13 cellular contexts compared by ENCODE assay signal in the genomic region with DNA sequence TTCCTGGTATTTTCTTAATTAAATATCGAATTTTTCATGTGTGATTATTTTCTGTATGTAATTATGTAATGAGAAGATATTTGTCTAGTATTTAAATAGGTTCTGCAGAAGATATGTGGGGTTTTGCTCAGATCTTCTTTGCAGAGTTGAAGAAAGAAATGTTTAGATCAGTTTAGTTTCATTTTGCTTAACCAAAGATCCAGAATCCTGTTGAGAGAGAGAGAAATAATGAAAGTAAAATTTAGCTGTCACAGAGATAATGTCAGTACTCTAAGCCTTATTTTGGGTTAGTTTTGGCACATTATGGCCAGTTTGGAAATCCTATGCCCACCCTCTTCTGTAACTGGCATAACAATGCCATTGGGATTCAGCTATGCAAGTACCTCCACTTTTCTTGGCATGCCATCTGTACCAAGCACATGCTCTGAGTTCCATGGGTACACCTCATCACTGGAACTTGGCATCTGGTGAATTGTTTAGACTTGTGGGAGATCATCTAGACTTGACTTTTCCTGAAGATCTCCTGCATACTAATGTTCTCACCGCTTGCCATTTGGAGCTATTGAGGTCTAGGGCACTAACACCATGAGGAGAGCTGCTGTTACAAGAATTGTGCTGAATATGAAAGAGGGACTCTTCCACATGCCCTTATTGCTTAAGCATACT. TPM values are rescaled to one million over a fixed set of nuclear protein-coding genes. Genes with fewer than 3 reads are reported as not detected.
DNase-seq lines count a peak whose midpoint lies in the region; ATAC-seq and TF ChIP-seq lines count a peak whose summit lies in the region.
"Had no signal": no experiment of that assay in that cellular context is flagged by ENCODE, and none has a peak within 500 bp of the region (broad histone marks: within the 10 kb centered on the region; RNA-seq: fewer than 3 reads in every experiment).

No MANE protein-coding gene starts in this region.

- H3K9ac ChIP-seq in mammary epithelial cell (ENCODE audit: insufficient read depth, low read length) = no peak overlapping the region

- peak overlapping the region; percentile 12 for H3K4me2 ChIP-seq in mammary epithelial cell (ENCODE audit: insufficient read depth, low read depth, low read length)

- intact Hi-C loops in mammary epithelial cell (cut with micrococcal nuclease) = no loop called here

- peaks cover 68% of the 10 kb centered on the region for H3K36me3 Mint-ChIP-seq in T-helper 1 cell treated with Interleukin-12 subunit alpha and Interleukin-12 subunit beta and Interleukin-4 antibody, amounts not matched to agents 30 μg/mL and 1 μg/mL, for 36 hours (ENCODE audit: low read depth)

- dilution Hi-C loops in mammary epithelial cell (cut with HindIII; ENCODE audit: low sequenced_read_pairs) = no loop called here

- H3K27me3 ChIP-seq in mammary epithelial cell (ENCODE audit: insufficient read depth, low read length) (no peaks in the 10 kb centered on the region), neutrophil (no peaks in the 10 kb centered on the region), HAP-1 (ENCODE audit: low read depth) (no peaks in the 10 kb centered on the region)
- H3K27me3 ChIP-seq: SJCRH30, stomach had no signal

- no peak for ATAC-seq in GM19328 (IDR thresholded peaks at IDR 0.05; ENCODE audit: unreplicated experiment)

- no TSS peak for BruUV-seq in mammary epithelial cell (replicated peaks; lab: Mats Ljungman, UMichigan)

- H3K4me1 Mint-ChIP-seq in T-helper 1 cell treated with Interleukin-12 subunit alpha and Interleukin-12 subunit beta and Interleukin-4 antibody, amounts not matched to agents 30 μg/mL and 1 μg/mL, for 36 hours (ENCODE audit: low read depth) = peaks cover 32% of the 10 kb centered on the region

- H3K4me3 ChIP-seq in mammary epithelial cell (replicated peaks in 1 of 3; ENCODE audit: insufficient read depth in 1 of 3, low read depth in 2 of 3, low read length in 3 of 3) (no peak overlapping the region), neutrophil (ENCODE audit: low read depth in 1 of 2, low read length in 1 of 2) (no peak overlapping the region), HAP-1 (no peak overlapping the region)
- H3K4me3 ChIP-seq: SJCRH30, skin epidermis, stomach had no signal

- H3K27ac ChIP-seq in mammary epithelial cell (ENCODE audit: insufficient read depth, low read depth, low read length) (no peak overlapping the region), neutrophil (peak overlapping the region; percentile 37)
- H3K27ac ChIP-seq: SJCRH30 had no signal

- no peaks in the 10 kb centered on the region for H3K79me2 ChIP-seq in mammary epithelial cell (ENCODE audit: insufficient read depth, low read length)

- 58% methylated on average over 2 of the region's 2 CpGs for WGBS in mammary epithelial cell (ENCODE audit: low coverage, missing lambda C conversion rate)

- no peaks in the 10 kb centered on the region for H3K27me3 Mint-ChIP-seq in T-helper 1 cell treated with Interleukin-12 subunit alpha and Interleukin-12 subunit beta and Interleukin-4 antibody, amounts not matched to agents 30 μg/mL and 1 μg/mL, for 36 hours (ENCODE audit: low read depth)

- CTCF ChIA-PET in mammary epithelial cell (lab: Charles Lee; ENCODE audit: low non-redundant PET) = no interaction called here

- H3K4me3 Mint-ChIP-seq in T-helper 1 cell treated with Interleukin-12 subunit alpha and Interleukin-12 subunit beta and Interleukin-4 antibody, amounts not matched to agents 30 μg/mL and 1 μg/mL, for 36 hours = no peak overlapping the region

- H3K27ac Mint-ChIP-seq in T-helper 1 cell treated with Interleukin-12 subunit alpha and Interleukin-12 subunit beta and Interleukin-4 antibody, amounts not matched to agents 30 μg/mL and 1 μg/mL, for 36 hours = peak overlapping the region; percentile 32

- no peaks in the 10 kb centered on the region for H3K9me3 ChIP-seq in mammary epithelial cell (replicated peaks; ENCODE audit: insufficient read depth, low read length)
- H3K9me3 ChIP-seq in neutrophil = no peaks in the 10 kb centered on the region
- H3K9me3 ChIP-seq in HAP-1 = no peaks in the 10 kb centered on the region
- H3K9me3 ChIP-seq: SJCRH30, stomach had no signal

- TF ChIP-seq CTCF in mammary epithelial cell (conservative IDR thresholded peaks at IDR 0.05 in 1 of 2, IDR thresholded peaks at IDR 0.05 in 1 of 2; ENCODE audit: extremely low read depth in 1 of 2, insufficient read depth in 1 of 2, low read depth in 1 of 2, low read length in 2 of 2) (no peak), neutrophil (IDR thresholded peaks at IDR 0.05) (no peak)

- in situ Hi-C loops in mammary epithelial cell (cut with MboI; ENCODE audit: low sequenced_read_pairs in 2 of 2) (no loop called here), HAP-1 (cut with MboI; ENCODE audit: low sequenced_read_pairs) (no loop called here)

- no peaks in the 10 kb centered on the region for H3K36me3 ChIP-seq in mammary epithelial cell (ENCODE audit: insufficient read depth, low read length)
- H3K36me3 ChIP-seq in neutrophil = peaks cover 70% of the 10 kb centered on the region
- H3K36me3 ChIP-seq in HAP-1 (replicated peaks) = no peaks in the 10 kb centered on the region

- H3K9me3 Mint-ChIP-seq in T-helper 1 cell treated with Interleukin-12 subunit alpha and Interleukin-12 subunit beta and Interleukin-4 antibody, amounts not matched to agents 30 μg/mL and 1 μg/mL, for 36 hours = no peaks in the 10 kb centered on the region

- no peak overlapping the region for H2AFZ ChIP-seq in mammary epithelial cell (ENCODE audit: low read depth, low read length)

- H4K20me1 ChIP-seq in mammary epithelial cell (ENCODE audit: insufficient read depth, low read length) = no peaks in the 10 kb centered on the region

- peaks cover 5% of the 10 kb centered on the region for H3K4me1 ChIP-seq in mammary epithelial cell (ENCODE audit: insufficient read depth, low read length)
- no peaks in the 10 kb centered on the region for H3K4me1 ChIP-seq in neutrophil (ENCODE audit: control insufficient read depth in 1 of 2, insufficient read depth in 1 of 2, low read depth in 1 of 2, low read length in 1 of 2)
- no peaks in the 10 kb centered on the region for H3K4me1 ChIP-seq in HAP-1
- H3K4me1 ChIP-seq: SJCRH30 had no signal

- no peak for DNase-seq in T-helper 1 cell
- peak; percentile 18 for DNase-seq in LHCN-M2 (ENCODE audit: low read depth)
- peak; percentile 32 for DNase-seq in mammary epithelial cell
- no peak for DNase-seq in HAP-1 (ENCODE audit: low spot score in 2 of 2)
- no peak for DNase-seq in DMS79 treated with DMSO at 0.1 percent for 48 hours (lab: John Stamatoyannopoulos, UW)
- DNase-seq: 8988T, SJCRH30, stomach had no signal

RNA-seq across cellular contexts. Expression of a gene that starts 30.9 kb away (rescaled TPM):
- total RNA-seq in LHCN-M2 (2014; rRNA removed) (214 and 229 TPM in 2 replicates), mammary epithelial cell (10 to 100 TPM; 23.0 to 53.8 TPM)
- 23.9 TPM for polyA plus RNA-seq in LHCN-M2 (2012)
- 38.6 TPM for polyA plus RNA-seq in mammary epithelial cell
- 38.9 TPM for polyA minus RNA-seq in mammary epithelial cell

RNA-seq across cellular contexts. Expression of a gene that starts 44.2 kb away (rescaled TPM):
- total RNA-seq in LHCN-M2 (2014; rRNA removed) = not detected in 2 replicates
- not detected for polyA plus RNA-seq in LHCN-M2 (2012)
- total RNA-seq in mammary epithelial cell = not detected
- not detected for polyA plus RNA-seq in mammary epithelial cell
- polyA minus RNA-seq in mammary epithelial cell = not detected
- total RNA-seq: lung microvascular endothelial cell, SJCRH30 had no signal

Comparison
In these comparisons a context has a peak if more than half of its experiments do, and no peak if none do; other contexts are left out.
1. DNase-seq: peak in LHCN-M2 (single experiment) and mammary epithelial cell (single experiment); none in T-helper 1 cell (0 of 5), HAP-1 (0 of 2) and DMS79 treated with DMSO at 0.1 percent for 48 hours (single experiment).